ENCODE assay signal across 14 cellular contexts in the genomic region with DNA sequence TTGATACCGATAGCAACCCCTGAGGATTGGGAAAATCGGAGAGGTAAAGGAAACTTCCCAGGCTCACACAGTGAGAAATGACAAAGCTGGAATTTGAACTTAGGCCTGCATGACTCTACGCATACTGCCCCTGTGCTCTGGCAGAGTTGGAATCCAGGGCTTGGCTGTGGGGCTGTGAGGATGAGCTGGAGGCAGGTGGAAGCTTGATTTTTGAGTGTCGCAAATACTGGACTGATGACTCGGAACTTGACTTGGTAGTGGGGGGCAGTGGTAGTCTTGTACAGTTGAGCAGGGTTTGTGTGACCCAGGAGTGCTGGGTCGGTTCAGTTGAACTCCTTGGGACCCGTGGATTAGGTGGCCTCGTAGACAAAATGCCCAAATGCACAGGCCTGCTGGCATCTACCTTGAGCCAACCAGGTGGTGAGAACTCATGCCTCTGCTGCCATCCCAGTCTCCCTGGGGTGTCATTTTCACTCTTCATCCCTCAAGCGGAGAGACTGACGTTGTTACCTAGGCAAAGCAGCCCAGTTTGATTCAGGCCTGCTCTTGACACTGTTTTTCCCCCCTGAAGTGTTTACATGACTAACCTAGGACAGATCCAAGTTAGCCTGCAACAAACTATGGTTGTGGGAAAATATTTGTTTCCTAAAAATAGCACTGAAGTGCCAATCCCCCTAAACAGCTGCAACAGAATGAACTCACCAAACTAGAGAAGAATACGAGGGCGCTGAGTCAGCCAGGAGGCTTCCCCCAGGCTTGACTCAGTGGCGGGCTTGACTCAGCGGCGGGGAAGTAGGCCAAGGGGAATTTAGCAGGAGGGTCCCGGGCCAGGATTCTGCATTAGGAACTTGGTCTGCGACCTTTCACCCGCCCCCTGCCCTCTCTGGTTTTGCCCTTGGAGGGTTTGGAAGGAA. TPM values are rescaled to one million over a fixed set of nuclear protein-coding genes. Genes with fewer than 3 reads are reported as not detected.
DNase-seq lines count a peak whose midpoint lies in the region; ATAC-seq, FAIRE-seq and TF ChIP-seq lines count a peak whose summit lies in the region.
"Had no signal": no experiment of that assay in that cellular context is flagged by ENCODE, and none has a peak within 500 bp of the region (broad histone marks: within the 10 kb centered on the region; RNA-seq: fewer than 3 reads in every experiment).

No MANE protein-coding gene starts in this region.

- H4K20me1 ChIP-seq in astrocyte (ENCODE audit: insufficient read depth, low read length) (no peaks in the 10 kb centered on the region), keratinocyte (ENCODE audit: control insufficient read depth, extremely low read depth, insufficient read depth, low read length) (peaks cover 3% of the 10 kb centered on the region)

- TF ChIP-seq CTCF in astrocyte (IDR thresholded peaks at IDR 0.05; ENCODE audit: insufficient read depth, low read depth, low read length) (no peak), keratinocyte (optimal IDR thresholded peaks at IDR 0.05 in 1 of 3, IDR thresholded peaks at IDR 0.05 in 1 of 3, conservative IDR thresholded peaks at IDR 0.05 in 1 of 3; ENCODE audit: extremely low read depth in 1 of 3, insufficient read depth in 2 of 3, low read length in 3 of 3) (no peak)

- dilution Hi-C loops in keratinocyte (cut with MboI; ENCODE audit: extremely low pct_ligation_motif_present, low sequenced_read_pairs): no loop called here

- H3K36me3 Mint-ChIP-seq in astrocyte (ENCODE audit: low read depth, unreplicated experiment): peaks cover 16% of the 10 kb centered on the region
- no peaks in the 10 kb centered on the region for H3K36me3 Mint-ChIP-seq in stimulated activated effector memory CD8-positive, alpha-beta T cell treated with anti-CD3 and anti-CD28 coated beads, Interleukin-12 subunit alpha, Interleukin-12 subunit beta, amount 100 ng/mL, for 72 hours

- H3K27ac Mint-ChIP-seq in astrocyte (ENCODE audit: unreplicated experiment): peak overlapping the region; percentile 95
- H3K27ac Mint-ChIP-seq in stimulated activated effector memory CD8-positive, alpha-beta T cell treated with anti-CD3 and anti-CD28 coated beads, Interleukin-12 subunit alpha, Interleukin-12 subunit beta, amount 100 ng/mL, for 72 hours: no peak overlapping the region

- H3K79me2 ChIP-seq in astrocyte (ENCODE audit: insufficient read depth, low read length): no peaks in the 10 kb centered on the region
- H3K79me2 ChIP-seq in keratinocyte (ENCODE audit: control insufficient read depth, insufficient read depth, low read length): peaks cover 2% of the 10 kb centered on the region

- H3K9ac ChIP-seq in astrocyte (ENCODE audit: low read length): peak overlapping the region; percentile 73
- H3K9ac ChIP-seq in keratinocyte (ENCODE audit: control insufficient read depth, extremely low read depth, insufficient read depth, low read length): peak overlapping the region; percentile 73
- H3K9ac ChIP-seq: BLaER1 treated with 17β-estradiol and CSF1 and Interleukin-3, amounts not matched to agents 10 nM and 100 nM had no signal

- H3K4me3 Mint-ChIP-seq in astrocyte (ENCODE audit: unreplicated experiment): peak overlapping the region; percentile 70
- no peak overlapping the region for H3K4me3 Mint-ChIP-seq in stimulated activated effector memory CD8-positive, alpha-beta T cell treated with anti-CD3 and anti-CD28 coated beads, Interleukin-12 subunit alpha, Interleukin-12 subunit beta, amount 100 ng/mL, for 72 hours

- H3K4me1 Mint-ChIP-seq in astrocyte (ENCODE audit: low read depth, unreplicated experiment): peaks cover 39% of the 10 kb centered on the region
- no peaks in the 10 kb centered on the region for H3K4me1 Mint-ChIP-seq in stimulated activated effector memory CD8-positive, alpha-beta T cell treated with anti-CD3 and anti-CD28 coated beads, Interleukin-12 subunit alpha, Interleukin-12 subunit beta, amount 100 ng/mL, for 72 hours

- H3K4me2 ChIP-seq in astrocyte (ENCODE audit: low read length) (peak overlapping the region; percentile 62), keratinocyte (ENCODE audit: control insufficient read depth, extremely low read depth, insufficient read depth, low read depth, low read length) (peak overlapping the region; percentile 60)

- peaks cover 48% of the 10 kb centered on the region for H3K4me1 ChIP-seq in astrocyte (ENCODE audit: insufficient read depth, low read length)
- H3K4me1 ChIP-seq in keratinocyte (ENCODE audit: control insufficient read depth, extremely low read depth, insufficient read depth, low read length): peaks cover 71% of the 10 kb centered on the region

- H3K9me3 Mint-ChIP-seq in astrocyte (ENCODE audit: unreplicated experiment): no peaks in the 10 kb centered on the region
- peaks cover 3% of the 10 kb centered on the region for H3K9me3 Mint-ChIP-seq in stimulated activated effector memory CD8-positive, alpha-beta T cell treated with anti-CD3 and anti-CD28 coated beads, Interleukin-12 subunit alpha, Interleukin-12 subunit beta, amount 100 ng/mL, for 72 hours

- H3K9me3 ChIP-seq in astrocyte (ENCODE audit: insufficient read depth, low read depth, low read length) (no peaks in the 10 kb centered on the region), keratinocyte (ENCODE audit: control insufficient read depth, low read depth, low read length) (no peaks in the 10 kb centered on the region)
- H3K9me3 ChIP-seq: BLaER1 treated with 17β-estradiol and CSF1 and Interleukin-3, amounts not matched to agents 10 nM and 100 nM had no signal

- H3K4me3 ChIP-seq in astrocyte (ENCODE audit: insufficient read depth, low read depth, low read length) (no peak overlapping the region), keratinocyte (ENCODE audit: control insufficient read depth in 2 of 3, extremely low read depth in 1 of 3, insufficient read depth in 2 of 3, low read depth in 1 of 3, low read length in 3 of 3) (peak overlapping the region in 1 of 3 experiments; percentile 2)
- H3K4me3 ChIP-seq: BLaER1 treated with 17β-estradiol and CSF1 and Interleukin-3, amounts not matched to agents 10 nM and 100 nM had no signal

- no peaks in the 10 kb centered on the region for H3K9me1 ChIP-seq in keratinocyte (ENCODE audit: control insufficient read depth, extremely low read depth, insufficient read depth, low read length)

- ATAC-seq in stimulated activated effector memory CD8-positive, alpha-beta T cell treated with anti-CD3 and anti-CD28 coated beads, Interleukin-12 subunit alpha, Interleukin-12 subunit beta, amount 100 ng/mL, for 72 hours: peak; percentile 42
- no peak for ATAC-seq in HG02852 (IDR thresholded peaks at IDR 0.05; ENCODE audit: unreplicated experiment)
- ATAC-seq in HG03442 (IDR thresholded peaks at IDR 0.05; ENCODE audit: unreplicated experiment): no peak

- H3K27me3 Mint-ChIP-seq in astrocyte (ENCODE audit: low read depth, unreplicated experiment): no peaks in the 10 kb centered on the region

- H2AFZ ChIP-seq in astrocyte (ENCODE audit: low read depth, low read length) (no peak overlapping the region), keratinocyte (ENCODE audit: control insufficient read depth, low read length) (no peak overlapping the region)

- peak overlapping the region; percentile 89 for H3K27ac ChIP-seq in astrocyte (ENCODE audit: low read depth, low read length)
- peak overlapping the region; percentile 96 for H3K27ac ChIP-seq in keratinocyte (ENCODE audit: control insufficient read depth, insufficient read depth, low read length)

- peak; percentile 47 for DNase-seq in activated effector memory CD4-positive, alpha-beta T cell treated with anti-CD3 and anti-CD28 coated beads, Interleukin-2, amount 50 U/mL, for 16 hours
- DNase-seq in activated effector memory CD4-positive, alpha-beta T cell treated with Interleukin-2 at 50 U/mL for 16 hours: no peak
- DNase-seq in astrocyte (ENCODE audit: low read depth) (peak; percentile 98), keratinocyte (ENCODE audit: low read depth, low spot score) (peak; percentile 85), OCI-M1 (lab: John Stamatoyannopoulos, UW) (no peak)
- DNase-seq in stimulated activated effector memory CD8-positive, alpha-beta T cell treated with anti-CD3 and anti-CD28 coated beads, Interleukin-12 subunit alpha, Interleukin-12 subunit beta, amount 100 ng/mL, for 72 hours (ENCODE audit: low spot score in 2 of 2): no peak
- DNase-seq: NCI-H1048; stimulated activated CD4-positive, alpha-beta T cell treated with anti-CD3 and anti-CD28 coated beads, Interleukin-2, amount 100 ng/mL, for 24 hours had no signal

- peaks cover 6% of the 10 kb centered on the region for H3K36me3 ChIP-seq in astrocyte (ENCODE audit: insufficient read depth, low read length)
- H3K36me3 ChIP-seq in keratinocyte (ENCODE audit: control insufficient read depth in 2 of 2, extremely low read depth in 1 of 2, insufficient read depth in 2 of 2, low read length in 2 of 2): peaks cover 1 to 5% of the 10 kb centered on the region in 2 experiments

- H3K27me3 ChIP-seq in astrocyte (ENCODE audit: insufficient read depth, low read length) (no peaks in the 10 kb centered on the region), keratinocyte (ENCODE audit: control insufficient read depth, extremely low read depth, insufficient read depth, low read length) (no peaks in the 10 kb centered on the region)
- H3K27me3 ChIP-seq: BLaER1 treated with 17β-estradiol and CSF1 and Interleukin-3, amounts not matched to agents 10 nM and 100 nM had no signal

- FAIRE-seq in astrocyte (lab: Jason Lieb, UNC) (peak; percentile 99), keratinocyte (lab: Jason Lieb, UNC) (peak; percentile 84)
- FAIRE-seq: GM18507, islet of Langerhans had no signal

RNA-seq across cellular contexts. Expression of a gene that starts 45.7 kb away (rescaled TPM):
- total RNA-seq in astrocyte: not detected in 2 replicates
- polyA plus RNA-seq in keratinocyte: not detected in 3 replicates
- polyA plus RNA-seq in keratinocyte (2011; ENCODE audit: low read depth): not detected
- not detected in 2 replicates for polyA plus RNA-seq in keratinocyte (2011; cell fraction: cytosol; rRNA removed)
- not detected in 2 replicates for polyA plus RNA-seq in keratinocyte (2011; cell fraction: nucleus; rRNA removed)
- polyA plus RNA-seq in keratinocyte (2012; ENCODE audit: low replicate concordance): not detected in 2 replicates
- polyA minus RNA-seq in keratinocyte: not detected in 3 replicates
- polyA minus RNA-seq in keratinocyte (2011; cell fraction: cytosol; rRNA and poly(A)+ RNA removed): not detected
- not detected in 2 replicates for polyA minus RNA-seq in keratinocyte (2011; cell fraction: nucleus; rRNA and poly(A)+ RNA removed)
- total RNA-seq: T-helper 1 cell treated with Interleukin-12 subunit alpha and Interleukin-12 subunit beta and Interleukin-4 antibody, amounts not matched to agents 30 ng/mL and 1 ng/mL, for 36 hours had no signal

RNA-seq across cellular contexts. Expression of a gene that starts 52.5 kb away (rescaled TPM):
- not detected in 2 replicates for total RNA-seq in astrocyte
- polyA plus RNA-seq in keratinocyte: not detected in 3 replicates
- not detected for polyA plus RNA-seq in keratinocyte (2011; ENCODE audit: low read depth)
- polyA plus RNA-seq in keratinocyte (2011; cell fraction: cytosol; rRNA removed): not detected in 2 replicates
- polyA plus RNA-seq in keratinocyte (2011; cell fraction: nucleus; rRNA removed): not detected in 2 replicates
- not detected in 2 replicates for polyA plus RNA-seq in keratinocyte (2012; ENCODE audit: low replicate concordance)
- polyA minus RNA-seq in keratinocyte: not detected in 3 replicates
- not detected for polyA minus RNA-seq in keratinocyte (2011; cell fraction: cytosol; rRNA and poly(A)+ RNA removed)
- not detected in 2 replicates for polyA minus RNA-seq in keratinocyte (2011; cell fraction: nucleus; rRNA and poly(A)+ RNA removed)
- total RNA-seq: T-helper 1 cell treated with Interleukin-12 subunit alpha and Interleukin-12 subunit beta and Interleukin-4 antibody, amounts not matched to agents 30 ng/mL and 1 ng/mL, for 36 hours had no signal

Comparison
In these comparisons a context has a peak if more than half of its experiments do, and no peak if none do; other contexts are left out.
1. DNase-seq: peak in activated effector memory CD4-positive, alpha-beta T cell treated with anti-CD3 and anti-CD28 coated beads, Interleukin-2, amount 50 U/mL, for 16 hours (single experiment), astrocyte (single experiment) and keratinocyte (single experiment); none in activated effector memory CD4-positive, alpha-beta T cell treated with Interleukin-2 at 50 U/mL for 16 hours (single experiment), stimulated activated effector memory CD8-positive, alpha-beta T cell treated with anti-CD3 and anti-CD28 coated beads, Interleukin-12 subunit alpha, Interleukin-12 subunit beta, amount 100 ng/mL, for 72 hours (0 of 2) and OCI-M1 (single experiment).